In genomic region chr1:228949614-228950013, GRCh38 we compare ENCODE assay signal across 8 cellular contexts.
A peak's percentile ranks its signal among the peaks of the same experiment; 100 is the strongest.
DNase-seq lines count a peak whose midpoint lies in the region; ATAC-seq, FAIRE-seq and TF ChIP-seq lines count a peak whose summit lies in the region.
"Not testable (repeated sequence)": the region's sequence is repeated elsewhere in the genome, so short reads cannot be mapped to it uniquely, and the experiment has no call there.

No MANE protein-coding gene starts in this region.

- H4K20me1 ChIP-seq in HepG2 (ENCODE audit: insufficient read depth, low read length) = not testable (repeated sequence)

- H3K27ac ChIP-seq in right cardiac atrium (ENCODE audit: low read length); HepG2 (ENCODE audit: extremely low read length, insufficient read depth, low read length): not testable (repeated sequence)
- H3K27ac ChIP-seq in lower lobe of right lung = peak overlapping the region; percentile 71
- H3K27ac ChIP-seq in ovary = peak overlapping the region in 1 of 2 donors; percentile 36
- H3K27ac ChIP-seq in transverse colon = peak overlapping the region; percentile 21 to 61 (median 46)
- H3K27ac ChIP-seq in vagina = peak overlapping the region; percentile 36

- DNase-seq in MV-4-11 (lab: John Stamatoyannopoulos, UW) (peak; percentile 33), Right ventricle myocardium superior (peak; percentile 46), right cardiac atrium (peak in 2 of 3 donors; percentile 48 to 66), lower lobe of right lung (peak; percentile 67), ovary (peak in 3 of 5 donors; percentile 33 to 62 (median 47)), transverse colon (peak; percentile 41)
- not testable (repeated sequence) for DNase-seq in HepG2 (ENCODE audit: low spot score); vagina (ENCODE audit: extremely low spot score in 2 of 2)

- H3K4me3 ChIP-seq in right cardiac atrium (ENCODE audit: low read length); HepG2 (replicated peaks in 1 of 3; ENCODE audit: insufficient read depth in 1 of 3, low read depth in 2 of 3, low read length in 3 of 3); lower lobe of right lung; ovary; transverse colon; vagina: not testable (repeated sequence)

- BruUV-seq in HepG2 (replicated peaks; lab: Mats Ljungman, UMichigan) = not testable (repeated sequence)

- intact Hi-C loops in Right ventricle myocardium superior (cut with DNase I); right cardiac atrium (cut with DNase I); lower lobe of right lung (cut with DNase I); transverse colon (cut with DNase I; ENCODE audit: low total_unique reads); vagina (cut with DNase I): not testable (repeated sequence)
- intact Hi-C loops in HepG2 (cut with micrococcal nuclease; ENCODE audit: unreplicated experiment) = loop anchor here (2.0 kb wide), 1 partner anchor 31 kb away; no protein-coding TSS in a partner anchor
- intact Hi-C loops in ovary (cut with DNase I) = loop anchor here in 1 of 4 donors (10.0 kb wide), 1 partner anchor 145 kb away; no protein-coding TSS in a partner anchor

- in situ Hi-C loops in HepG2 (cut with HindIII; ENCODE audit: extremely low pct_ligation_motif_present, low pct_unique_long_range_greater_than_20kb); transverse colon (cut with MboI; ENCODE audit: low pct_ligation_motif_present in 1 of 4, low pct_unique_long_range_greater_than_20kb in 1 of 4, low sequenced_read_pairs in 3 of 4): not testable (repeated sequence)

- not testable (repeated sequence) for TF ChIP-seq RAD21 in HepG2 (CRISPR knock-in tag; IDR thresholded peaks at IDR 0.05)

- H3K36me3 ChIP-seq in HepG2 (replicated peaks in 1 of 2; ENCODE audit: control insufficient read depth in 1 of 2, insufficient read depth in 2 of 2, low read length in 2 of 2); lower lobe of right lung; ovary; transverse colon; vagina: not testable (repeated sequence)

- ATAC-seq in Right ventricle myocardium superior (ENCODE audit: poor library complexity); right cardiac atrium; HepG2; lower lobe of right lung: not testable (repeated sequence)

- FAIRE-seq in HepG2 (lab: Jason Lieb, UNC) = not testable (repeated sequence)

- not testable (repeated sequence) for TF ChIP-seq EP300 in HepG2 (IDR thresholded peaks at IDR 0.05; ENCODE audit: low read depth in 2 of 2, low read length in 2 of 2); HepG2 (CRISPR knock-in tag; IDR thresholded peaks at IDR 0.05; ENCODE audit: borderline replicate concordance); ovary (IDR thresholded peaks at IDR 0.05); transverse colon (IDR thresholded peaks at IDR 0.05; ENCODE audit: low read depth)

- not testable (repeated sequence) for H3K9me3 ChIP-seq in right cardiac atrium (ENCODE audit: control insufficient read depth, low read length); HepG2 (ENCODE audit: low read length); lower lobe of right lung; ovary; transverse colon; vagina

- not testable (repeated sequence) for H3K4me1 ChIP-seq in right cardiac atrium (ENCODE audit: control insufficient read depth, insufficient read depth, low read length); lower lobe of right lung; ovary (ENCODE audit: insufficient read depth); transverse colon; vagina
- peaks cover 22% of the 10 kb centered on the region for H3K4me1 ChIP-seq in HepG2 (ENCODE audit: insufficient read depth, low read length)

- TF ChIP-seq POLR2A in HepG2 (IDR thresholded peaks at IDR 0.05; ENCODE audit: insufficient read depth in 1 of 2, low read depth in 2 of 2, low read length in 2 of 2); ovary (IDR thresholded peaks at IDR 0.05); transverse colon (IDR thresholded peaks at IDR 0.05); vagina (IDR thresholded peaks at IDR 0.05): not testable (repeated sequence)

- not testable (repeated sequence) for TF ChIP-seq CTCF in HepG2 (CRISPR knock-in tag; IDR thresholded peaks at IDR 0.05); lower lobe of right lung (IDR thresholded peaks at IDR 0.05); vagina (IDR thresholded peaks at IDR 0.05)
- TF ChIP-seq CTCF in ovary (IDR thresholded peaks at IDR 0.05) = peak in 1 of 3 donors; percentile 6
- peak in 1 of 5 experiments; percentile 10 for TF ChIP-seq CTCF in transverse colon (IDR thresholded peaks at IDR 0.05)

- not testable (repeated sequence) for H3K4me2 ChIP-seq in HepG2 (ENCODE audit: low read depth, low read length)

- H3K9ac ChIP-seq in HepG2 (ENCODE audit: insufficient read depth, low read depth, low read length) = not testable (repeated sequence)

- H2AFZ ChIP-seq in HepG2 (ENCODE audit: low read length) = not testable (repeated sequence)

- CTCF ChIA-PET in HepG2 (lab: Yijun Ruan, JAX; ENCODE audit: low intra/inter-chr PET ratio, low total read pairs) = not testable (repeated sequence)

- not testable (repeated sequence) for H3K27me3 ChIP-seq in right cardiac atrium (ENCODE audit: control insufficient read depth, insufficient read depth); HepG2 (ENCODE audit: control insufficient read depth in 1 of 2, insufficient read depth in 2 of 2, low read length in 2 of 2); lower lobe of right lung (ENCODE audit: low read depth); ovary; transverse colon; vagina

- WGBS in right cardiac atrium = 68% methylated on average over 9 of the region's 9 CpGs
- 7% methylated on average over 9 of the region's 9 CpGs for WGBS in HepG2 (ENCODE audit: low lambda C conversion rate)
- WGBS in ovary, 3 donors = 27 to 47% (median 37%) methylated on average over 9 of the region's 9 CpGs
- WGBS in transverse colon (ENCODE audit: low coverage in 1 of 2), 2 donors = 19 to 47% methylated on average over 7 to 9 of the region's 9 CpGs

- H3K79me2 ChIP-seq in HepG2 (ENCODE audit: insufficient read depth, low read length) = not testable (repeated sequence)

- POLR2A ChIA-PET in HepG2 (lab: Yijun Ruan, JAX) = not testable (repeated sequence)

TF ChIP-seq in HepG2, 621 proteins besides CTCF, POLR2A, EP300 and RAD21:
- TF ChIP-seq CEBPG (CRISPR knock-in tag; IDR thresholded peaks at IDR 0.05) = 0 out of 2 replicates have a peak, but pooled peaks have one; percentile 17
- peak; percentile 13; the same call in 1 of the 2 replicates for TF ChIP-seq STAG1 (CRISPR knock-in tag; IDR thresholded peaks at IDR 0.05)
